In genomic region chr11:59380263-59381059, GRCh38 we compare ENCODE assay signal across 15 cellular contexts. TPM values are rescaled to one million over a fixed set of nuclear protein-coding genes. Genes with fewer than 3 reads are reported as not detected.
A peak's percentile ranks its signal among the peaks of the same experiment; 100 is the strongest.
DNase-seq lines count a peak whose midpoint lies in the region; ATAC-seq, FAIRE-seq and TF ChIP-seq lines count a peak whose summit lies in the region.
"Had no signal": no experiment of that assay in that cellular context is flagged by ENCODE, and none has a peak within 500 bp of the region (broad histone marks: within the 10 kb centered on the region; RNA-seq: fewer than 3 reads in every experiment).

No MANE protein-coding gene starts in this region.

- peak overlapping the region; percentile 26 to 67 (median 40) for H3K4me3 Mint-ChIP-seq in IgD-negative memory B cell
- H3K4me3 Mint-ChIP-seq: activated T-cell treated with anti-CD3 and anti-CD28 coated beads, Interleukin-2, amount 50 U/mL, for 72 hours had no signal

- peak; percentile 88 for FAIRE-seq in GM12892 (lab: Jason Lieb, UNC)

- H3K9me3 Mint-ChIP-seq in IgD-negative memory B cell, result peaks cover 0 to 5% (median 4%) of the 10 kb centered on the region in 3 donors

- DNase-seq in GM12892 (ENCODE audit: insufficient read length) (no peak), NCI-H2107 treated with DMSO at 0.1 percent for 48 hours (lab: John Stamatoyannopoulos, UW; ENCODE audit: unreplicated experiment) (no peak), NK-92 (lab: John Stamatoyannopoulos, UW; ENCODE audit: unreplicated experiment) (no peak), DMS114 treated with DMSO at 0.1 percent for 48 hours (lab: John Stamatoyannopoulos, UW; ENCODE audit: unreplicated experiment) (no peak)
- no peak for DNase-seq in stimulated activated CD4-positive, alpha-beta T cell treated with anti-CD3 and anti-CD28 coated beads, Interleukin-15, amount 100 ng/mL, for 24 hours
- DNase-seq: activated T-cell treated with anti-CD3 and anti-CD28 coated beads, Interleukin-2, amount 50 U/mL, for 72 hours; caudate nucleus; left colon; NCI-H526; stimulated activated CD4-positive, alpha-beta T cell treated with anti-CD3 and anti-CD28 coated beads, Interleukin-2, amount 100 ng/mL, for 48 hours; testis had no signal

- H3K27me3 Mint-ChIP-seq in IgD-negative memory B cell, result no peaks in the 10 kb centered on the region

- H3K36me3 Mint-ChIP-seq in IgD-negative memory B cell, result no peaks in the 10 kb centered on the region

- ATAC-seq in GM19438 (IDR thresholded peaks at IDR 0.05; ENCODE audit: low read depth, unreplicated experiment) (peak; percentile 92), HG02885 (IDR thresholded peaks at IDR 0.05; ENCODE audit: poor library complexity, unreplicated experiment) (peak; percentile 98)
- ATAC-seq: activated T-cell treated with anti-CD3 and anti-CD28 coated beads, Interleukin-2, amount 50 U/mL, for 72 hours; left colon had no signal

- peak overlapping the region; percentile 4 to 72 (median 48) for H3K27ac Mint-ChIP-seq in IgD-negative memory B cell
- H3K27ac Mint-ChIP-seq: activated T-cell treated with anti-CD3 and anti-CD28 coated beads, Interleukin-2, amount 50 U/mL, for 72 hours had no signal

- no peak for TF ChIP-seq POLR2A in GM12892 (IDR thresholded peaks at IDR 0.05; ENCODE audit: low read depth, low read length)

- H3K4me1 Mint-ChIP-seq in IgD-negative memory B cell, result peaks cover 13 to 19% (median 14%) of the 10 kb centered on the region in 3 donors

RNA-seq across cellular contexts. Expression of gene OR5AN1, which starts 21.8 kb away (rescaled TPM):
- not detected for polyA plus RNA-seq in GM12892 (2012; ENCODE audit: missing spikeins)
- not detected for polyA plus RNA-seq in IgD-negative memory B cell
- polyA plus RNA-seq: BJ had no signal

RNA-seq across cellular contexts. Expression of gene OR5A2, which starts 45.8 kb away (rescaled TPM):
- not detected for polyA plus RNA-seq in GM12892 (2012; ENCODE audit: missing spikeins)
- polyA plus RNA-seq in IgD-negative memory B cell, result not detected
- polyA plus RNA-seq: BJ had no signal

RNA-seq across cellular contexts. Expression of gene OR5A1, which starts 55.8 kb away (rescaled TPM):
- not detected for polyA plus RNA-seq in GM12892 (2012; ENCODE audit: missing spikeins)
- polyA plus RNA-seq in IgD-negative memory B cell, result not detected
- polyA plus RNA-seq: BJ had no signal
